In genomic region chr12:114013601-114014345, GRCh38 we compare ENCODE assay signal across 7 cellular contexts. TPM values are rescaled to one million over a fixed set of nuclear protein-coding genes. Genes with fewer than 3 reads are reported as not detected.
DNase-seq lines count a peak whose midpoint lies in the region; ATAC-seq and TF ChIP-seq lines count a peak whose summit lies in the region.

No MANE protein-coding gene starts in this region.

- intact Hi-C loops in right lobe of liver (cut with DNase I) (no loop called here), psoas muscle (cut with DNase I) (no loop called here), thyroid gland (cut with DNase I) (no loop called here)

- CTCF ChIA-PET in SK-N-SH (lab: Yijun Ruan, JAX) = interaction anchor here (0.9 to 2.6 kb wide), 4 partner anchors 12 to 499 kb away, joined by 3 to 9 read pairs (median 6); no protein-coding TSS in a partner anchor

- H3F3A ChIP-seq in SK-N-SH (replicated peaks; ENCODE audit: insufficient read depth) = no peaks in the 10 kb centered on the region

- H3K9me3 ChIP-seq in SK-N-SH = no peaks in the 10 kb centered on the region
- H3K9me3 ChIP-seq in right lobe of liver = no peaks in the 10 kb centered on the region
- H3K9me3 ChIP-seq in psoas muscle = no peaks in the 10 kb centered on the region
- no peaks in the 10 kb centered on the region for H3K9me3 ChIP-seq in thyroid gland

- POLR2A ChIA-PET in SK-N-SH (lab: Yijun Ruan, JAX) = no interaction called here

- H3K4me1 ChIP-seq in SK-N-SH (ENCODE audit: control insufficient read depth in 1 of 2, insufficient read depth in 2 of 2, low read depth in 1 of 2, low read length in 1 of 2) (no peaks in the 10 kb centered on the region), right lobe of liver (no peaks in the 10 kb centered on the region), psoas muscle (no peaks in the 10 kb centered on the region), thyroid gland (no peaks in the 10 kb centered on the region)

- peak; percentile 48 for DNase-seq in ELR (ENCODE audit: low read depth)
- DNase-seq in M059J (ENCODE audit: low read depth) = peak; percentile 23
- DNase-seq in SK-N-SH = peak; percentile 32
- DNase-seq in right lobe of liver = no peak
- DNase-seq in psoas muscle = no peak
- no peak for DNase-seq in thyroid gland

- H3K9me2 ChIP-seq in SK-N-SH = no peaks in the 10 kb centered on the region

- H3K79me2 ChIP-seq in SK-N-SH (ENCODE audit: insufficient read depth) = no peaks in the 10 kb centered on the region

- under 1% methylated on average over 6 of the region's 6 CpGs for WGBS in SK-N-SH (ENCODE audit: low lambda C conversion rate)
- WGBS in right lobe of liver (ENCODE audit: insufficient coverage, low coverage, low lambda C conversion rate, missing lambda C conversion rate) = 23% methylated on average over 6 of the region's 6 CpGs
- 34 to 49% (median 35%) methylated on average over 6 of the region's 6 CpGs for WGBS in psoas muscle, 3 donors
- WGBS in thyroid gland, 2 donors = 48 to 49% methylated on average over 6 of the region's 6 CpGs

- TF ChIP-seq POLR2A in right lobe of liver (IDR thresholded peaks at IDR 0.05) (no peak), thyroid gland (IDR thresholded peaks at IDR 0.05) (no peak)

- no peak overlapping the region for H3K27ac ChIP-seq in SK-N-SH (ENCODE audit: low read depth in 2 of 2, low read length in 1 of 2)
- H3K27ac ChIP-seq in right lobe of liver = no peak overlapping the region
- no peak overlapping the region for H3K27ac ChIP-seq in psoas muscle
- H3K27ac ChIP-seq in thyroid gland = no peak overlapping the region

- no peak for TF ChIP-seq EP300 in SK-N-SH (IDR thresholded peaks at IDR 0.05; ENCODE audit: borderline replicate concordance in 1 of 2, low read depth in 1 of 2, low read length in 1 of 2)

- H3K27me3 ChIP-seq in SK-N-SH (ENCODE audit: insufficient read depth) (no peaks in the 10 kb centered on the region; the same call in 1 of the 2 replicates), right lobe of liver (no peaks in the 10 kb centered on the region), psoas muscle (ENCODE audit: insufficient read depth in 3 of 3, low read length in 2 of 3) (peaks cover 0 to 24% (median 3%) of the 10 kb centered on the region in 3 donors), thyroid gland (no peaks in the 10 kb centered on the region)

- H3K4me2 ChIP-seq in SK-N-SH = no peak overlapping the region

- H2AFZ ChIP-seq in SK-N-SH (ENCODE audit: low read depth) = no peak overlapping the region

- peak in 3 of 4 donors; percentile 38 to 52 (median 49) for ATAC-seq in right lobe of liver
- no peak for ATAC-seq in psoas muscle
- ATAC-seq in GM21447 (IDR thresholded peaks at IDR 0.05; ENCODE audit: unreplicated experiment) = no peak

- TF ChIP-seq RAD21 in SK-N-SH (IDR thresholded peaks at IDR 0.05; ENCODE audit: low read length) = peak; percentile 56

- no peak overlapping the region for H3K4me3 ChIP-seq in SK-N-SH (ENCODE audit: low read depth in 2 of 2, low read length in 1 of 2)
- no peak overlapping the region for H3K4me3 ChIP-seq in right lobe of liver
- no peak overlapping the region for H3K4me3 ChIP-seq in psoas muscle
- H3K4me3 ChIP-seq in thyroid gland (replicated peaks in 1 of 3) = no peak overlapping the region

- TF ChIP-seq CTCF in SK-N-SH (IDR thresholded peaks at IDR 0.05) (peak; percentile 40; the same call in 1 of the 2 replicates), right lobe of liver (IDR thresholded peaks at IDR 0.05) (peak; percentile 34 to 58 (median 41)), psoas muscle (IDR thresholded peaks at IDR 0.05) (no peak), thyroid gland (IDR thresholded peaks at IDR 0.05) (no peak)

- no peak overlapping the region for H3K9ac ChIP-seq in SK-N-SH

- H3K36me3 ChIP-seq in SK-N-SH (replicated peaks in 1 of 2; ENCODE audit: control insufficient read depth in 1 of 2, insufficient read depth in 2 of 2, low read length in 1 of 2) = no peaks in the 10 kb centered on the region
- no peaks in the 10 kb centered on the region for H3K36me3 ChIP-seq in right lobe of liver
- no peaks in the 10 kb centered on the region for H3K36me3 ChIP-seq in psoas muscle (ENCODE audit: insufficient read depth in 1 of 2, low read depth in 1 of 2)
- no peaks in the 10 kb centered on the region for H3K36me3 ChIP-seq in thyroid gland

- H4K20me1 ChIP-seq in SK-N-SH (ENCODE audit: insufficient read depth) = no peaks in the 10 kb centered on the region

TF ChIP-seq in SK-N-SH, 30 proteins besides CTCF, POLR2A, EP300 and RAD21:
- TF ChIP-seq RCOR1 (IDR thresholded peaks at IDR 0.05; ENCODE audit: low read length) (no peak), NFIC (IDR thresholded peaks at IDR 0.05; ENCODE audit: borderline replicate concordance) (no peak), SMC3 (IDR thresholded peaks at IDR 0.05; ENCODE audit: low read depth, low read length) (peak; percentile 26; the same call in 1 of the 2 replicates)
TF ChIP-seq in SK-N-SH: peak in this region for 1.

RNA-seq across cellular contexts. Expression of gene RBM19, which starts 47.6 kb away (rescaled TPM):
- 7.9 and 13.1 TPM in 2 replicates for total RNA-seq in M059J (2014; rRNA removed; shearing (Covaris generic))
- 16.6 and 20.3 TPM in 2 replicates for polyA plus RNA-seq in SK-N-SH (2012; rRNA removed)
- polyA plus RNA-seq in SK-N-SH (2012; cell fraction: cytosol; rRNA removed) = 7.1 and 8.6 TPM in 2 replicates
- 84.1 and 93.2 TPM in 2 replicates for polyA plus RNA-seq in SK-N-SH (2012; cell fraction: nucleus; rRNA removed)
- total RNA-seq in right lobe of liver = 10 to 100 TPM; 11.3 to 17.2 (median 14.2) TPM
- total RNA-seq in psoas muscle = 10 to 100 TPM; 16.0 to 28.6 (median 21.5) TPM
- polyA plus RNA-seq in psoas muscle = 10 to 100 TPM; 14.2 to 59.4 (median 30.9) TPM
- total RNA-seq in thyroid gland = 10 to 100 TPM; 27.3 to 40.6 (median 36.1) TPM

Comparison
In these comparisons a context has a peak if more than half of its experiments do, and no peak if none do; other contexts are left out.
1. DNase-seq: peak in ELR (single experiment), M059J (single experiment) and SK-N-SH (single experiment); none in right lobe of liver (0 of 3), psoas muscle (0 of 2) and thyroid gland (0 of 2).
2. CTCF ChIP-seq: peak in SK-N-SH (single experiment) and right lobe of liver (4 of 4); none in psoas muscle (single experiment) and thyroid gland (0 of 6).
3. ATAC-seq: peak in right lobe of liver (3 of 4); none in psoas muscle (0 of 4) and GM21447 (single experiment).